ENCODE assay signal across 13 cellular contexts in genomic region chr14:64746298-64747250, GRCh38. TPM values are rescaled to one million over a fixed set of nuclear protein-coding genes. Genes with fewer than 3 reads are reported as not detected.
A peak's percentile ranks its signal among the peaks of the same experiment; 100 is the strongest.
DNase-seq lines count a peak whose midpoint lies in the region; ATAC-seq and TF ChIP-seq lines count a peak whose summit lies in the region.
"Had no signal": no experiment of that assay in that cellular context is flagged by ENCODE, and none has a peak within 500 bp of the region (broad histone marks: within the 10 kb centered on the region; RNA-seq: fewer than 3 reads in every experiment).

No MANE protein-coding gene starts in this region.

- TF ChIP-seq EP300 in suprapubic skin (IDR thresholded peaks at IDR 0.05) = no peak

- H3T11ph ChIP-seq in H9 (ENCODE audit: low read length) = no peak overlapping the region

- no peak overlapping the region for H3K4me2 ChIP-seq in H9 (ENCODE audit: insufficient read depth, insufficient read length, low read length)

- no peak overlapping the region for H3K4ac ChIP-seq in H9 (ENCODE audit: low read depth, low read length)

- no peak for DNase-seq in H9
- peak; percentile 33 for DNase-seq in choroid plexus epithelial cell (ENCODE audit: low read depth)
- no peak for DNase-seq in lower lobe of right lung
- DNase-seq in NCI-H1092 treated with DMSO at 0.1 percent for 48 hours (lab: John Stamatoyannopoulos, UW) = no peak
- DNase-seq in GM20000 (ENCODE audit: low spot score) = no peak
- no peak for DNase-seq in suprapubic skin (ENCODE audit: low spot score in 2 of 2)
- DNase-seq: activated naive CD8-positive, alpha-beta T cell treated with anti-CD3 and anti-CD28 coated beads for 36 hours; Calu3; effector CD8-positive, alpha-beta T cell; H7; NCI-H187 had no signal

- no peaks in the 10 kb centered on the region for H3K79me2 ChIP-seq in H9 (ENCODE audit: insufficient read depth, low read length)

- H3K27me3 Mint-ChIP-seq in H9 (ENCODE audit: low read depth) = no peaks in the 10 kb centered on the region
- H3K27me3 Mint-ChIP-seq: activated naive CD8-positive, alpha-beta T cell treated with anti-CD3 and anti-CD28 coated beads for 36 hours had no signal

- no peak overlapping the region for H2BK5ac ChIP-seq in H9 (ENCODE audit: insufficient read length, low read length)

- H2BK120ac ChIP-seq in H9 (ENCODE audit: low read depth, low read length, poor library complexity, severe bottlenecking) = no peak overlapping the region

- H3K9ac ChIP-seq in H9 (ENCODE audit: extremely low read depth, insufficient read length, low read length) = no peak overlapping the region

- no peak overlapping the region for H2AFZ ChIP-seq in H9 (ENCODE audit: low read length)

- H3K18ac ChIP-seq in H9 (ENCODE audit: insufficient read length, low read depth, low read length) = no peak overlapping the region

- no peak overlapping the region for H2BK15ac ChIP-seq in H9 (ENCODE audit: low read depth, low read length)

- intact Hi-C loops in lower lobe of right lung (cut with DNase I) = no loop called here

- no peak overlapping the region for H2BK20ac ChIP-seq in H9 (ENCODE audit: low read depth, low read length, poor library complexity, severe bottlenecking)

- no peak overlapping the region for H2BK12ac ChIP-seq in H9 (ENCODE audit: insufficient read length, low read depth, low read length)

- no peaks in the 10 kb centered on the region for H4K20me1 ChIP-seq in H9 (ENCODE audit: control insufficient read depth, insufficient read depth, insufficient read length)

- H4K5ac ChIP-seq in H9 (ENCODE audit: insufficient read length, low read depth, low read length) = no peak overlapping the region

- H3K27me3 ChIP-seq in H9 (ENCODE audit: insufficient read depth, low read length) (no peaks in the 10 kb centered on the region), lower lobe of right lung (ENCODE audit: low read depth) (no peaks in the 10 kb centered on the region), suprapubic skin (no peaks in the 10 kb centered on the region)

- H3K9me3 ChIP-seq in H9 (ENCODE audit: control insufficient read depth, low read depth, low read length) (no peaks in the 10 kb centered on the region), lower lobe of right lung (no peaks in the 10 kb centered on the region), suprapubic skin (no peaks in the 10 kb centered on the region)

- H3K4me1 ChIP-seq in H9 (ENCODE audit: insufficient read depth, low read length) (no peaks in the 10 kb centered on the region), lower lobe of right lung (peaks cover 18% of the 10 kb centered on the region), suprapubic skin (peaks cover 13% of the 10 kb centered on the region)

- no peak for TF ChIP-seq POLR2A in suprapubic skin (IDR thresholded peaks at IDR 0.05)

- H4K8ac ChIP-seq in H9 (replicated peaks; ENCODE audit: insufficient read length, low read depth, low read length) = no peak overlapping the region

- H2AK5ac ChIP-seq in H9 (ENCODE audit: insufficient read length, low read length) = no peak overlapping the region

- ATAC-seq in lower lobe of right lung = peak; percentile 2 to 5
- ATAC-seq in GM21381 (IDR thresholded peaks at IDR 0.05; ENCODE audit: unreplicated experiment) = no peak

- H4K91ac ChIP-seq in H9 (ENCODE audit: insufficient read length, low read depth, low read length) = no peak overlapping the region

- H3K27ac Mint-ChIP-seq in H9 = peak overlapping the region; percentile 3 to 79 (median 24); a peak in 4 of 7 replicates
- H3K27ac Mint-ChIP-seq: activated naive CD8-positive, alpha-beta T cell treated with anti-CD3 and anti-CD28 coated beads for 36 hours had no signal

- no peak overlapping the region for H3K27ac ChIP-seq in H9 (ENCODE audit: insufficient read length, low read depth, low read length)
- H3K27ac ChIP-seq in lower lobe of right lung = no peak overlapping the region
- H3K27ac ChIP-seq in temporal lobe (ENCODE audit: low read depth, low read length) = peak overlapping the region; percentile 63
- H3K27ac ChIP-seq in suprapubic skin = no peak overlapping the region

- no peak overlapping the region; the same call in 1 of the 2 replicates for H3K14ac ChIP-seq in H9 (ENCODE audit: insufficient read depth, low read length)

- peaks cover 31% of the 10 kb centered on the region for H3K36me3 ChIP-seq in lower lobe of right lung
- H3K36me3 ChIP-seq in suprapubic skin = peaks cover 69% of the 10 kb centered on the region

- WGBS in H9 (ENCODE audit: extremely low coverage, insufficient read length, low lambda C conversion rate) = no CpG with 5 or more reads among the region's 12 CpGs
- 69% methylated on average over 12 of the region's 12 CpGs for WGBS in suprapubic skin

- H3K56ac ChIP-seq in H9 (ENCODE audit: insufficient read length, low read depth, low read length) = no peak overlapping the region

- no peak overlapping the region for H3K23ac ChIP-seq in H9 (ENCODE audit: insufficient read length, low read depth, low read length)

- no peaks in the 10 kb centered on the region for H3K23me2 ChIP-seq in H9 (ENCODE audit: insufficient read length, low read depth, low read length, poor library complexity, severe bottlenecking)

- H3K79me1 ChIP-seq in H9 (ENCODE audit: insufficient read depth, low read depth, low read length, poor library complexity, severe bottlenecking) = no peaks in the 10 kb centered on the region

- H3K36me3 Mint-ChIP-seq in H9 (ENCODE audit: insufficient read depth in 1 of 3, low read depth in 3 of 3) = peaks cover 31 to 51% (median 42%) of the 10 kb centered on the region in 3 experiments
- H3K36me3 Mint-ChIP-seq: activated naive CD8-positive, alpha-beta T cell treated with anti-CD3 and anti-CD28 coated beads for 36 hours had no signal

- H3K4me1 Mint-ChIP-seq in H9 = peaks cover 4 to 9% of the 10 kb centered on the region in 2 experiments; a peak in 1 of 4 replicates
- H3K4me1 Mint-ChIP-seq: activated naive CD8-positive, alpha-beta T cell treated with anti-CD3 and anti-CD28 coated beads for 36 hours had no signal

- H3K9me3 Mint-ChIP-seq in H9 = no peaks in the 10 kb centered on the region
- H3K9me3 Mint-ChIP-seq: activated naive CD8-positive, alpha-beta T cell treated with anti-CD3 and anti-CD28 coated beads for 36 hours had no signal

- no peak overlapping the region for H3K4me3 Mint-ChIP-seq in H9
- H3K4me3 Mint-ChIP-seq: activated naive CD8-positive, alpha-beta T cell treated with anti-CD3 and anti-CD28 coated beads for 36 hours had no signal

- no peak for TF ChIP-seq CTCF in H9 (conservative IDR thresholded peaks at IDR 0.05)
- TF ChIP-seq CTCF in choroid plexus epithelial cell (conservative IDR thresholded peaks at IDR 0.05; ENCODE audit: low read depth, low read length) = no peak
- TF ChIP-seq CTCF in lower lobe of right lung (IDR thresholded peaks at IDR 0.05) = no peak
- no peak for TF ChIP-seq CTCF in GM20000 (IDR thresholded peaks at IDR 0.05; ENCODE audit: extremely low read depth, missing control alignments)
- TF ChIP-seq CTCF in suprapubic skin (IDR thresholded peaks at IDR 0.05) = no peak

- H3K4me3 ChIP-seq in choroid plexus epithelial cell (ENCODE audit: low read depth, low read length) (no peak overlapping the region), lower lobe of right lung (no peak overlapping the region), suprapubic skin (no peak overlapping the region)

RNA-seq across cellular contexts. Expression of gene PLEKHG3, which starts 42.4 kb away (rescaled TPM):
- total RNA-seq in H9 (2021) (48.5 and 49.5 TPM in 2 replicates), lower lobe of right lung (33.1 TPM), temporal lobe (7.1 TPM), suprapubic skin (100 to 1,000 TPM in 1 of 4 donors, 10 to 100 TPM in 3; 60.4 to 140 (median 96.5) TPM)
